12 cellular contexts compared by ENCODE assay signal in the genomic region with DNA sequence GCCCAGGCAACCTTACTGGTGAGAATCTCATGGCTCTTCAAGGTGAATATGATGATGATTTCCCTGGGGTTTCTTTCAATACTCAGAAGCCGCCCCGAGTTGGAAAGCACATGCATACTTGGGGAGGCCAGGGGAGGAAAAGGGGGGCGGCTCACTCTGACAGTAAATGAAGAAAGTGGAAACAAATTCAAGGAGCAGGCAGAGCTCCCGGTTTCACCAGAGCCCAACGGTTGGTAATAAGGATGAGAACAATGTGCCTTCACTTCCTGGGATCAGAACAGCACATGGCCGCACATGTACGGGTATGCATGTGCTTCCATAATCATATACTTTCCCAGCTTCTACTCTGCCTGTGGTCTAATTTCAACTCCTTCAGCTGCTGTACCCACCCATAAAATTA. TPM values are rescaled to one million over a fixed set of nuclear protein-coding genes. Genes with fewer than 3 reads are reported as not detected.
DNase-seq lines count a peak whose midpoint lies in the region; ATAC-seq, FAIRE-seq and TF ChIP-seq lines count a peak whose summit lies in the region.
"Had no signal": no experiment of that assay in that cellular context is flagged by ENCODE, and none has a peak within 500 bp of the region (broad histone marks: within the 10 kb centered on the region; RNA-seq: fewer than 3 reads in every experiment).

No MANE protein-coding gene starts in this region.

- H3K4me3 Mint-ChIP-seq in memory B cell = peak overlapping the region; percentile 86

- no peaks in the 10 kb centered on the region for H3K27me3 ChIP-seq in right atrium auricular region
- no peaks in the 10 kb centered on the region for H3K27me3 ChIP-seq in small intestine (ENCODE audit: control insufficient read depth in 2 of 2, insufficient read depth in 2 of 2, low read length in 2 of 2)

- DNase-seq in right atrium auricular region (ENCODE audit: low spot score) (no peak), left ventricle myocardium superior (no peak), memory B cell (ENCODE audit: low spot score in 2 of 2) (no peak), small intestine (no peak), posterior cingulate gyrus (no peak)
- DNase-seq in activated CD8-positive, alpha-beta memory T cell treated with anti-CD3 and anti-CD28 coated beads for 24 hours = no peak
- DNase-seq: DMS 273 treated with DMSO at 0.1 percent for 48 hours; effector CD4-positive, alpha-beta T cell; NCI-H1694 had no signal

- no peak for FAIRE-seq in small intestine (lab: Jason Lieb, UNC)

- H3K4me3 ChIP-seq in right atrium auricular region (peak overlapping the region; percentile 13 to 32), urinary bladder (ENCODE audit: low read depth, low read length) (peak overlapping the region; percentile 0), small intestine (ENCODE audit: low read depth in 1 of 2, low read length in 2 of 2) (no peak overlapping the region)
- H3K4me3 ChIP-seq: mucosa of descending colon had no signal

- peaks cover 5% of the 10 kb centered on the region for H3K36me3 Mint-ChIP-seq in memory B cell

- H3K27me3 Mint-ChIP-seq in memory B cell = no peaks in the 10 kb centered on the region

- ATAC-seq in left ventricle myocardium superior (no peak), memory B cell (ENCODE audit: low read depth) (no peak)
- ATAC-seq: mucosa of descending colon had no signal

- no peak for TF ChIP-seq CTCF in right atrium auricular region (IDR thresholded peaks at IDR 0.05)

- H3K36me3 ChIP-seq in right atrium auricular region = no peaks in the 10 kb centered on the region
- H3K36me3 ChIP-seq in urinary bladder (ENCODE audit: insufficient read depth) = no peaks in the 10 kb centered on the region
- no peaks in the 10 kb centered on the region for H3K36me3 ChIP-seq in small intestine (ENCODE audit: control insufficient read depth in 2 of 2, insufficient read depth in 2 of 2, low read length in 2 of 2)

- no peaks in the 10 kb centered on the region for H3K9me3 Mint-ChIP-seq in memory B cell

- peak overlapping the region; percentile 96 to 98 for H3K27ac ChIP-seq in right atrium auricular region
- H3K27ac ChIP-seq in adipose tissue (ENCODE audit: low read depth, low read length) = peak overlapping the region; percentile 25
- no peak overlapping the region for H3K27ac ChIP-seq in urinary bladder (ENCODE audit: low read depth)
- H3K27ac ChIP-seq in small intestine (ENCODE audit: low read depth in 1 of 2, low read length in 1 of 2) = peak overlapping the region in 1 of 2 donors; percentile 89

- no peaks in the 10 kb centered on the region for H3K9me3 ChIP-seq in right atrium auricular region
- H3K9me3 ChIP-seq in small intestine (ENCODE audit: control insufficient read depth, low read depth) = no peaks in the 10 kb centered on the region
- H3K9me3 ChIP-seq: mucosa of descending colon had no signal

- H3K4me1 Mint-ChIP-seq in memory B cell = peaks cover 40% of the 10 kb centered on the region

- H3K4me1 ChIP-seq in right atrium auricular region = peaks cover 0 to 66% of the 10 kb centered on the region in 2 donors
- no peaks in the 10 kb centered on the region for H3K4me1 ChIP-seq in urinary bladder (ENCODE audit: insufficient read depth)
- peaks cover 7 to 23% of the 10 kb centered on the region in 2 donors for H3K4me1 ChIP-seq in small intestine (ENCODE audit: control insufficient read depth in 2 of 2, insufficient read depth in 1 of 2, low read depth in 1 of 2, low read length in 1 of 2)

- peak overlapping the region; percentile 91 for H3K27ac Mint-ChIP-seq in memory B cell

- WGBS in adipose tissue, 3 donors = 46 to 75% (median 51%) methylated on average over 7 of the region's 7 CpGs
- 56% methylated on average over 7 of the region's 7 CpGs for WGBS in urinary bladder
- WGBS in small intestine, 3 donors = 64 to 87% (median 76%) methylated on average over 7 of the region's 7 CpGs

- intact Hi-C loops in left ventricle myocardium superior (cut with micrococcal nuclease) (loop anchor here (5.0 kb wide), 1 partner anchor 40 kb away; a partner anchor contains a TSS), posterior cingulate gyrus (cut with DNase I) (no loop called here)

RNA-seq across cellular contexts. Expression of a gene that starts 3.8 kb away (rescaled TPM):
- 10 to 100 TPM; 50.8 to 69.8 TPM for total RNA-seq in right atrium auricular region
- total RNA-seq in left ventricle myocardium superior = 61.2 TPM
- polyA plus RNA-seq in adipose tissue = 10 to 100 TPM; 10.0 to 67.3 (median 60.8) TPM
- total RNA-seq in urinary bladder = 63.3 TPM
- polyA plus RNA-seq in urinary bladder = 40.5 TPM
- polyA plus RNA-seq in small intestine = 10 to 100 TPM; 14.6 to 41.4 (median 35.1) TPM

RNA-seq across cellular contexts. Expression of a gene that starts 38.6 kb away (rescaled TPM):
- total RNA-seq in right atrium auricular region (100 to 1,000 TPM in 1 of 2 donors, 10 to 100 TPM in 1; 87.6 to 206 TPM), left ventricle myocardium superior (75.8 TPM), urinary bladder (213 TPM)
- polyA plus RNA-seq in adipose tissue (100 to 1,000 TPM; 221 to 387 (median 237) TPM), urinary bladder (252 TPM), small intestine (100 to 1,000 TPM; 133 to 316 (median 223) TPM)

RNA-seq across cellular contexts. Expression of a gene that starts 40.7 kb away (rescaled TPM):
- total RNA-seq in right atrium auricular region (not detected), left ventricle myocardium superior (not detected), urinary bladder (not detected)
- polyA plus RNA-seq in adipose tissue (under 1 TPM in 1 of 3 donors, not detected in 2; 0.07 TPM), urinary bladder (0.18 TPM), small intestine (1 to 10 TPM in 1 of 3 donors, under 1 TPM in 1, not detected in 1; 0.82 to 1.3 TPM)

RNA-seq across cellular contexts. Expression of a gene that starts 47.9 kb away (rescaled TPM):
- total RNA-seq in right atrium auricular region = 10 to 100 TPM; 13.4 to 25.9 TPM
- 22.6 TPM for total RNA-seq in left ventricle myocardium superior
- polyA plus RNA-seq in adipose tissue = 10 to 100 TPM; 14.9 to 16.6 (median 15.2) TPM
- 45.0 TPM for total RNA-seq in urinary bladder
- 24.4 TPM for polyA plus RNA-seq in urinary bladder
- polyA plus RNA-seq in small intestine = 10 to 100 TPM in 2 of 3 donors, 1 to 10 TPM in 1; 7.3 to 29.5 (median 15.0) TPM

Comparison
In these comparisons a context has a peak if more than half of its experiments do, and no peak if none do; other contexts are left out.
1. H3K4me3 ChIP-seq: peak in right atrium auricular region (2 of 2) and urinary bladder (single experiment); none in small intestine (0 of 2).